19 cellular contexts compared by ENCODE assay signal in genomic region chr20:58378704-58379103, GRCh38. TPM values are rescaled to one million over a fixed set of nuclear protein-coding genes. Genes with fewer than 3 reads are reported as not detected.
DNase-seq lines count a peak whose midpoint lies in the region; ATAC-seq, FAIRE-seq and TF ChIP-seq lines count a peak whose summit lies in the region.
"Had no signal": no experiment of that assay in that cellular context is flagged by ENCODE, and none has a peak within 500 bp of the region (broad histone marks: within the 10 kb centered on the region; RNA-seq: fewer than 3 reads in every experiment).

No MANE protein-coding gene starts in this region.

- ATAC-seq in foreskin keratinocyte (no peak), HG03025 (IDR thresholded peaks at IDR 0.05; ENCODE audit: low FRiP score, unreplicated experiment) (no peak), HG02571 (IDR thresholded peaks at IDR 0.05; ENCODE audit: unreplicated experiment) (no peak), HG03196 (IDR thresholded peaks at IDR 0.05; ENCODE audit: unreplicated experiment) (no peak)
- ATAC-seq: Right ventricle myocardium inferior; stimulated activated naive B cell treated with anti-CD40 and anti-IgM and Interleukin-4, amounts not matched to agents 10 μg/mL and 1 μg/mL and 100 μg/mL, for 72 hours had no signal

- no peaks in the 10 kb centered on the region for H3K36me3 ChIP-seq in BE2C
- H3K36me3 ChIP-seq: neutrophil had no signal

- DNase-seq in BE2C (no peak), HTR-8/SVneo (ENCODE audit: insufficient read length, low spot score) (no peak), astrocyte of the cerebellum (ENCODE audit: low read depth) (no peak), foreskin keratinocyte (no peak), AG20443 (ENCODE audit: low spot score) (no peak)
- DNase-seq: activated CD8-positive, alpha-beta memory T cell treated with anti-CD3 and anti-CD28 coated beads for 24 hours; activated naive CD4-positive, alpha-beta T cell treated with Interleukin-2 at 50 U/mL for 16 hours; activated T-cell treated with anti-CD3 and anti-CD28 coated beads, Interleukin-2, amount 50 U/mL, for 48 hours; NCI-H187; NCI-H69; stimulated activated CD4-positive, alpha-beta T cell treated with anti-CD3 and anti-CD28 coated beads, Interleukin-2, amount 100 ng/mL, for 48 hours; stimulated activated naive B cell treated with anti-CD40 and anti-IgM and Interleukin-4, amounts not matched to agents 10 μg/mL and 1 μg/mL and 100 μg/mL, for 72 hours had no signal

- peak; percentile 38 for TF ChIP-seq CTCF in BE2C (IDR thresholded peaks at IDR 0.05; ENCODE audit: low read depth, low read length)
- TF ChIP-seq CTCF in astrocyte of the cerebellum (IDR thresholded peaks at IDR 0.05; ENCODE audit: low read depth, low read length, missing control alignments), result peak; percentile 31
- TF ChIP-seq CTCF in foreskin keratinocyte (conservative IDR thresholded peaks at IDR 0.05), result peak; percentile 5

- H3K9me3 ChIP-seq in BE2C, result 0 out of 2 replicates have a peak, but pooled peaks cover 2% of the 10 kb centered on the region
- H3K9me3 ChIP-seq: neutrophil had no signal

- H3K4me3 ChIP-seq in BE2C (ENCODE audit: low read depth, low read length) (no peak overlapping the region), astrocyte of the cerebellum (ENCODE audit: low read depth, low read length) (no peak overlapping the region)

- FAIRE-seq in HTR-8/SVneo (lab: Jason Lieb, UNC), result peak; percentile 71
- FAIRE-seq: H54 had no signal

- in situ Hi-C loops in astrocyte of the cerebellum (cut with HindIII; ENCODE audit: low sequenced_read_pairs), result no loop called here

- no peaks in the 10 kb centered on the region for H3K27me3 ChIP-seq in BE2C
- no peaks in the 10 kb centered on the region for H3K27me3 ChIP-seq in foreskin keratinocyte

- H3K27ac ChIP-seq in foreskin keratinocyte, result no peak overlapping the region
- H3K27ac ChIP-seq: KMS-11, neutrophil had no signal

- H3K4me1 ChIP-seq in BE2C (peaks cover 3% of the 10 kb centered on the region; the same call in 1 of the 2 replicates), foreskin keratinocyte (no peaks in the 10 kb centered on the region)

RNA-seq across cellular contexts. Expression of gene VAPB, which starts 10.3 kb away (rescaled TPM):
- 83.5 TPM for polyA plus RNA-seq in BE2C (2012; ENCODE audit: insufficient read depth, insufficient read length, low read depth)
- 39.2 and 41.6 TPM in 2 replicates for total RNA-seq in foreskin keratinocyte
- polyA plus RNA-seq in foreskin keratinocyte, result 38.7 and 41.7 TPM in 2 replicates
